ENCODE assay signal across 35 cellular contexts in the genomic region with DNA sequence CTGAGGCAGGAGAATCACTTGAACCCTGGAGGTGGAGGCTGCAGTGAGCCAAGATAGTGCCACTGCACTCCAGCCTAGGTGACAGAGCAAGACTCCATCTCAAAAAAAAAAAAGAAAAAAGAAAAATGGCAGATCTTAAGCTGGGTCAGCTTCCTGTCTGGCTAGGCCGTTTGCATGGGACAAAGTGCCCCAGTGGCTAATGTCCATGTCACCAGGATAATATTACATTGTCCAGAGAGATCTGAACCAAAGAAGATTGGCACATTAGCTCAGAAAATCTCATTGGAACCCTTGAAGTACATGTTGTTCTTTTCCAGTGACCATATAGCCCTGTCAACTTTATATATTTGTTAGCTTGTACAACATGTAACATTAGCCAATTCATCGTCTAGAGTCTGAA. TPM values are rescaled to one million over a fixed set of nuclear protein-coding genes. Genes with fewer than 3 reads are reported as not detected.
"Had no signal": no experiment of that assay in that cellular context is flagged by ENCODE, and none has a peak within 500 bp of the region (broad histone marks: within the 10 kb centered on the region; RNA-seq: fewer than 3 reads in every experiment).

No MANE protein-coding gene starts in this region.

- H3K4me1 ChIP-seq: adrenal gland, ascending aorta, breast epithelium had no signal

- H3K27ac ChIP-seq: adrenal gland, ascending aorta, body of pancreas, brain microvascular endothelial cell, breast epithelium, cardiac muscle cell had no signal

- ATAC-seq: activated naive CD4-positive, alpha-beta T cell treated with anti-CD3 and anti-CD28 coated beads, Interleukin-2, amount 50 U/mL, for 72 hours; activated naive CD8-positive, alpha-beta T cell treated with anti-CD3 and anti-CD28 coated beads, Interleukin-2, amount 50 U/mL, for 24 hours; activated T-cell treated with anti-CD3 and anti-CD28 coated beads, Interleukin-2, amount 50 U/mL, for 4 hours; activated T-cell treated with anti-CD3 and anti-CD28 coated beads, Interleukin-2, amount 50 U/mL, for 72 hours; activated T-helper 17 cell treated with anti-CD3 and anti-CD28 coated beads, Interleukin-2, amount 50 U/mL, for 72 hours; body of pancreas had no signal

- H3K9me3 ChIP-seq: adrenal gland, ascending aorta, body of pancreas, breast epithelium had no signal

- H3K27me3 ChIP-seq: adrenal gland, ascending aorta, body of pancreas, brain microvascular endothelial cell, breast epithelium, cardiac muscle cell had no signal

- DNase-seq: activated effector memory CD4-positive, alpha-beta T cell treated with anti-CD3 and anti-CD28 coated beads, Interleukin-2, amount 50 U/mL, for 16 hours; activated effector memory CD4-positive, alpha-beta T cell treated with Interleukin-2 at 50 U/mL for 16 hours; activated gamma-delta T cell; activated gamma-delta T cell treated with Interleukin-2 at 50 U/mL for 16 hours; activated naive CD4-positive, alpha-beta T cell; activated naive CD4-positive, alpha-beta T cell treated with anti-CD3 and anti-CD28 coated beads for 36 hours; activated naive CD4-positive, alpha-beta T cell treated with anti-CD3 and anti-CD28 coated beads, Interleukin-2, amount 10 ng/mL, durations not matched to agents 7 days and 5 days; activated naive CD4-positive, alpha-beta T cell treated with anti-CD3 and anti-CD28 coated beads, Interleukin-2, amount 50 U/mL, for 16 hours; activated naive CD4-positive, alpha-beta T cell treated with Interleukin-2 at 50 U/mL for 16 hours; activated naive CD8-positive, alpha-beta T cell treated with anti-CD3 and anti-CD28 coated beads for 36 hours; activated naive CD8-positive, alpha-beta T cell treated with anti-CD3 and anti-CD28 coated beads, Interleukin-2, amount 10 ng/mL, durations not matched to agents 7 days and 5 days; activated naive CD8-positive, alpha-beta T cell treated with anti-CD3 and anti-CD28 coated beads, Interleukin-2, amount 50 U/mL, for 24 hours; activated T-cell treated with anti-CD3 and anti-CD28 coated beads for 4 hours; activated T-cell treated with anti-CD3 and anti-CD28 coated beads, Interleukin-2, amount 50 U/mL, for 1 hour; activated T-cell treated with anti-CD3 and anti-CD28 coated beads, Interleukin-2, amount 50 U/mL, for 24 hours; activated T-cell treated with anti-CD3 and anti-CD28 coated beads, Interleukin-2, amount 50 U/mL, for 4 hours; activated T-cell treated with anti-CD3 and anti-CD28 coated beads, Interleukin-2, amount 50 U/mL, for 48 hours; activated T-cell treated with anti-CD3 and anti-CD28 coated beads, Interleukin-2, amount 50 U/mL, for 72 hours; adrenal gland; amniotic stem cell; amygdala; anterior cingulate cortex; aorta; body of pancreas; brain microvascular endothelial cell; caudate nucleus; central memory CD4-positive, alpha-beta T cell; cerebellar nuclear complex had no signal

- H3K4me3 ChIP-seq: adrenal gland, ascending aorta, body of pancreas, breast epithelium, cardiac muscle cell had no signal

- H3K36me3 ChIP-seq: adrenal gland, ascending aorta, brain microvascular endothelial cell, breast epithelium, cardiac muscle cell had no signal

RNA-seq across cellular contexts. Expression of a gene that starts 59.2 kb away (rescaled TPM):
- total RNA-seq: activated T-helper 1 cell treated with anti-CD3 and anti-CD28 coated beads, Interleukin-12 subunit alpha, Interleukin-12 subunit beta, Interleukin-2, Interleukin-4 antibody, amounts not matched to agents 30 ng/mL and 10 ng/mL and 1 ng/mL, durations not matched to agents 14 hours and 24 hours and 36 hours; activated T-helper 2 cell treated with anti-CD3 and anti-CD28 coated beads, Interferon-gamma antibody, Interleukin-2, Interleukin-4, amounts not matched to agents 10 μg/mL and 5 μg/mL and 100 μg/mL, durations not matched to agents 14 hours and 24 hours and 36 hours had no signal
